In genomic region chr17:3048727-3049471, GRCh38 we compare ENCODE assay signal across 1 cellular context.
TF ChIP-seq lines count a peak whose summit lies in the region.

No MANE protein-coding gene starts in this region.

TF ChIP-seq in HEK293, 187 proteins besides CTCF, POLR2A, EP300 and RAD21 (continued from another document and continues in another):
- TF ChIP-seq ZNF518A (tag by site-specific recombination; conservative IDR thresholded peaks at IDR 0.05; ENCODE audit: low read depth) (peak; percentile 77), ZBTB26 (tag by site-specific recombination; optimal IDR thresholded peaks at IDR 0.05) (peak; percentile 53), ZBTB10 (tag by site-specific recombination; IDR thresholded peaks at IDR 0.05) (peak; percentile 81), ZNF629 (tag by site-specific recombination; IDR thresholded peaks at IDR 0.05) (peak; percentile 11; the same call in 1 of the 2 replicates), PRDM1 (tag by site-specific recombination; IDR thresholded peaks at IDR 0.05) (no peak), SP7 (tag by site-specific recombination; IDR thresholded peaks at IDR 0.05) (peak; percentile 50; the same call in 1 of the 2 replicates), SCRT2 (tag by site-specific recombination; IDR thresholded peaks at IDR 0.05) (peak; percentile 100), SP3 (tag by site-specific recombination; IDR thresholded peaks at IDR 0.05) (peak; percentile 71), GLIS1 (tag by site-specific recombination; IDR thresholded peaks at IDR 0.05) (peak; percentile 83), ZNF148 (tag by site-specific recombination; IDR thresholded peaks at IDR 0.05; ENCODE audit: borderline replicate concordance) (no peak), ZNF2 (tag by site-specific recombination; IDR thresholded peaks at IDR 0.05) (peak; percentile 60; the same call in 1 of the 2 replicates), ZSCAN18 (tag by site-specific recombination; IDR thresholded peaks at IDR 0.05) (no peak), YY2 (tag by site-specific recombination; IDR thresholded peaks at IDR 0.05) (peak; percentile 61; the same call in 1 of the 2 replicates), ZNF639 (tag by site-specific recombination; IDR thresholded peaks at IDR 0.05) (peak; percentile 46; the same call in 1 of the 2 replicates), ZNF610 (tag by site-specific recombination; IDR thresholded peaks at IDR 0.05; ENCODE audit: borderline replicate concordance) (no peak), SCRT1 (tag by site-specific recombination; IDR thresholded peaks at IDR 0.05; ENCODE audit: borderline replicate concordance) (peak; percentile 99), PATZ1 (tag by site-specific recombination; IDR thresholded peaks at IDR 0.05) (peak; percentile 87), ZIC2 (tag by site-specific recombination; IDR thresholded peaks at IDR 0.05) (peak; percentile 75), ZNF335 (tag by site-specific recombination; conservative IDR thresholded peaks at IDR 0.05) (0 out of 2 replicates have a peak, but pooled peaks have one; percentile 65), ZNF423 (tag by site-specific recombination; IDR thresholded peaks at IDR 0.05) (no peak), ZNF341 (tag by site-specific recombination; IDR thresholded peaks at IDR 0.05; ENCODE audit: low read depth) (peak; percentile 97), ZFHX2 (tag by site-specific recombination; conservative IDR thresholded peaks at IDR 0.05) (peak; percentile 58), ZNF248 (tag by site-specific recombination; IDR thresholded peaks at IDR 0.05) (no peak), ZNF704 (tag by site-specific recombination; IDR thresholded peaks at IDR 0.05) (0 out of 2 replicates have a peak, but pooled peaks have one; percentile 41), ZNF362 (tag by site-specific recombination; IDR thresholded peaks at IDR 0.05) (no peak), KLF17 (tag by site-specific recombination; IDR thresholded peaks at IDR 0.05) (0 out of 2 replicates have a peak, but pooled peaks have one; percentile 19), ZNF654 (tag by site-specific recombination; IDR thresholded peaks at IDR 0.05; ENCODE audit: low read depth) (peak; percentile 98), EGR2 (tag by site-specific recombination; IDR thresholded peaks at IDR 0.05; ENCODE audit: low read depth) (peak; percentile 31; the same call in 1 of the 2 replicates)
